ENCODE assay signal across 8 cellular contexts in the genomic region with DNA sequence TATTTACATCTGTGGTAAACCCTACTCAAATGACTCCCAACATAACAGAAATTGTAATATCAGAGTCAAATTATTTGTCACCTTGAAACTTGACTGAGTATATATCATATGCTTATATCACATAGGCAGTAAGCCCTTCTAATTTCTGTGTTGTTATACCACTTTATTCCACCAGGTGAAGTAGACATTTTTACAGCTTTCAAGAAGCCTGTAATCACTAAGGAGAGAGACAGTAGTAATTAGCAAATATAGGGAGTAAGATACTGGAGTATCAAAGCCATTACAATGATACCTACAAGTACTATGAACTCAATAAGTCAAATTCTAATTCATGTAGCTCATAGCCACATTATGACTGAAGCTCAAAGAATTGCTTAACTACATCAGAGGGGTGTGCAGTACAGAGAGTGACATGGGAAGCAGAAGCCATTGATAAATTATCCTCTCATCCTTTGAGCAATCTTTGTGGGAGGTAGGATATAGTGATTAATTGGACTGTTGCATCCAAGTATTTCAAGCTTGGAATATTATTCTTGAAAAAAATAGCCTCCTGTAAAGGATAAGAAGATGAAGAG.
DNase-seq lines count a peak whose midpoint lies in the region; ATAC-seq lines count a peak whose summit lies in the region.
"Had no signal": no experiment of that assay in that cellular context is flagged by ENCODE, and none has a peak within 500 bp of the region (broad histone marks: within the 10 kb centered on the region; RNA-seq: fewer than 3 reads in every experiment).

No MANE protein-coding gene starts in this region.

- peak; percentile 81 for ATAC-seq in GM19324 (IDR thresholded peaks at IDR 0.05; ENCODE audit: low FRiP score, unreplicated experiment)
- ATAC-seq in HG03039 (IDR thresholded peaks at IDR 0.05; ENCODE audit: unreplicated experiment): peak; percentile 82
- ATAC-seq in left ventricle myocardium superior: no peak

- DNase-seq in RKO (ENCODE audit: low spot score) (peak; percentile 49), retina (peak; percentile 20), NCI-H1694 treated with DMSO at 0.1 percent for 48 hours (lab: John Stamatoyannopoulos, UW) (no peak), left ventricle myocardium superior (no peak), AG08396 (ENCODE audit: low spot score) (no peak)
- DNase-seq: KG1 had no signal

- intact Hi-C loops in left ventricle myocardium superior (cut with micrococcal nuclease): no loop called here

Comparison
In these comparisons a context has a peak if more than half of its experiments do, and no peak if none do; other contexts are left out.
1. DNase-seq: peak in RKO (single experiment) and retina (single experiment); none in NCI-H1694 treated with DMSO at 0.1 percent for 48 hours (single experiment), left ventricle myocardium superior (single experiment) and AG08396 (single experiment).